Comparison of ENCODE assay signal across 9 cellular contexts in the genomic region with DNA sequence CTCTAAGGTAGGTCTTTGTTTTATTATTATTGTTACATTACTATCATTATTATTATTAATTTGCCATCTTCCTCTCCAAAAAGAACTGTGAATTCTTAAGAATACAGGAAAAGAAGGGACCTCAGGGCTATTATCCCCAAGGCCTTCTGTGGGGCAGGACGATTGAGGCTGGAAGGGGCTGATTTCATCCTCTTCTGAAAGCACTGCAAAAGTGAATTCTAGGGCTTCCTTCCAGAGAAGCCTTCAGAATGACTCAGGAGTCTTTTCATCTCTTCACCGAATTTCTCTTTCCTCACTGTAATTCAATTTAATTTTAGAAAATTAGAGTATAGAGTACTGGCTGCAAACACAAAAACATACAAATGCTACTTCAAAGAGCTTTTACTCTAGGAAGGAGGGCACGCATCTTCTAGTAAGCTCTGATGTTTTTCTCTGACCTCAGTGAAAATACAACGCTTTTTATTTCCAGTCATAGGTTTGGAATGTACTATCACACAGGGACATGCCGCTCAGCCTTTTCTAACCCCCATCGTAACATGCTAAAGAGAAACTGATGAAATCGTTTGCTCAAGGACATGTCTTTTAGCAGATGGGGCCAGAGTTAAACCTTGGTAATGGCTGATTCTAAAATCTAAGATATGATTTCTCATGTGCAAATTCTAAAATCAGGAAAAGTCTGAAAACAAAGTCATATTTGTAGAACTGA.
DNase-seq lines count a peak whose midpoint lies in the region; ATAC-seq and TF ChIP-seq lines count a peak whose summit lies in the region.
"Had no signal": no experiment of that assay in that cellular context is flagged by ENCODE, and none has a peak within 500 bp of the region (broad histone marks: within the 10 kb centered on the region; RNA-seq: fewer than 3 reads in every experiment).

No MANE protein-coding gene starts in this region.

- no peak overlapping the region for H2AK5ac ChIP-seq in trophoblast cell (ENCODE audit: low read length)

- WGBS in trophoblast cell (ENCODE audit: extremely low coverage, insufficient coverage, insufficient read length), result no CpG with 5 or more reads among the region's 7 CpGs
- 28% methylated on average over 7 of the region's 7 CpGs for WGBS in lower leg skin, 2 donors

- H2BK12ac ChIP-seq in trophoblast cell (ENCODE audit: low read length), result no peak overlapping the region

- TF ChIP-seq CTCF in BJ (IDR thresholded peaks at IDR 0.05; ENCODE audit: insufficient read depth, low read depth, low read length), result no peak
- no peak for TF ChIP-seq CTCF in fibroblast of the aortic adventitia (IDR thresholded peaks at IDR 0.05; ENCODE audit: insufficient read depth, low read length)
- TF ChIP-seq CTCF in lower leg skin (IDR thresholded peaks at IDR 0.05), result no peak

- no peak overlapping the region for H3K23ac ChIP-seq in trophoblast cell (ENCODE audit: low read length)

- no peak overlapping the region for H3K14ac ChIP-seq in trophoblast cell (ENCODE audit: low read length)

- H2BK5ac ChIP-seq in trophoblast cell (ENCODE audit: low read depth, low read length, poor library complexity), result no peak overlapping the region

- peaks cover 11 to 20% of the 10 kb centered on the region in 2 experiments for H3K4me1 ChIP-seq in trophoblast cell (ENCODE audit: control insufficient read depth in 1 of 2, insufficient read depth in 2 of 2, low read length in 2 of 2)

- no peak overlapping the region for H3K4me2 ChIP-seq in trophoblast cell (ENCODE audit: low read length)

- H3K36me3 ChIP-seq in BJ (ENCODE audit: control insufficient read depth, insufficient read depth, low read length) (no peaks in the 10 kb centered on the region), trophoblast cell (ENCODE audit: control insufficient read depth in 1 of 2, insufficient read depth in 2 of 2, low read length in 2 of 2) (no peaks in the 10 kb centered on the region)

- no peak overlapping the region for H4K91ac ChIP-seq in trophoblast cell (ENCODE audit: low read depth, low read length)

- H3K79me1 ChIP-seq in trophoblast cell (ENCODE audit: low read length), result peaks cover 7% of the 10 kb centered on the region

- H4K12ac ChIP-seq in trophoblast cell (ENCODE audit: low read depth, low read length), result no peak overlapping the region

- H3K4me3 ChIP-seq in BJ (ENCODE audit: low read depth, low read length), result no peak overlapping the region
- H3K4me3 ChIP-seq in fibroblast of the aortic adventitia (ENCODE audit: low read depth, low read length), result peak overlapping the region; percentile 47
- H3K4me3 ChIP-seq in trophoblast cell (ENCODE audit: low read depth, low read length), result no peak overlapping the region
- no peak overlapping the region for H3K4me3 ChIP-seq in lower leg skin (ENCODE audit: low read depth, poor library complexity, severe bottlenecking)

- peaks cover 8% of the 10 kb centered on the region for H3K9me3 ChIP-seq in trophoblast cell (ENCODE audit: insufficient read depth, low read depth, low read length)

- no peak overlapping the region for H4K8ac ChIP-seq in trophoblast cell (ENCODE audit: low read depth, low read length)

- H3K27me3 ChIP-seq in BJ (ENCODE audit: control insufficient read depth, insufficient read depth, low read length), result no peaks in the 10 kb centered on the region
- no peaks in the 10 kb centered on the region for H3K27me3 ChIP-seq in trophoblast cell (ENCODE audit: insufficient read depth, low read length)

- TF ChIP-seq POLR2A in lower leg skin (IDR thresholded peaks at IDR 0.05), result no peak

- DNase-seq in BJ (ENCODE audit: low read depth), result peak; percentile 78
- DNase-seq in SW480 (ENCODE audit: low spot score), result peak; percentile 36
- peak; percentile 94 for DNase-seq in fibroblast of the aortic adventitia (ENCODE audit: low read depth)
- DNase-seq in trophoblast cell, result peak; percentile 47 to 88
- no peak for DNase-seq in NCI-H1694 treated with DMSO at 0.1 percent for 48 hours (lab: John Stamatoyannopoulos, UW)
- no peak for DNase-seq in lower leg skin (ENCODE audit: low spot score in 2 of 2)
- DNase-seq in T1000 (lab: John Stamatoyannopoulos, UW), result no peak

- H3K27ac ChIP-seq in trophoblast cell (ENCODE audit: low read depth, low read length), result peak overlapping the region; percentile 54

- intact Hi-C loops in lower leg skin (cut with DNase I; ENCODE audit: low total_unique reads), result no loop called here

- H2BK120ac ChIP-seq in trophoblast cell (ENCODE audit: insufficient read depth, low read length, poor library complexity), result no peak overlapping the region

- POLR2A ChIA-PET in BJ (lab: Charles Lee), result no interaction called here

- H3K79me2 ChIP-seq in trophoblast cell (ENCODE audit: control insufficient read depth, insufficient read depth, low read length, poor library complexity), result peaks cover 4% of the 10 kb centered on the region

- H3K4ac ChIP-seq in trophoblast cell (ENCODE audit: low read depth, low read length), result no peak overlapping the region

- CTCF ChIA-PET in BJ (lab: Yijun Ruan, JAX), result interaction anchor here (0.6 to 2.4 kb wide), 8 partner anchors 9 to 357 kb away, joined by 3 to 8 read pairs (median 3); no protein-coding TSS in a partner anchor

- H3K9ac ChIP-seq in trophoblast cell (ENCODE audit: low read length), result no peak overlapping the region

- H3K18ac ChIP-seq in trophoblast cell (ENCODE audit: low read length), result no peak overlapping the region

- H2AFZ ChIP-seq in trophoblast cell (ENCODE audit: insufficient read depth, low read length, poor library complexity), result no peak overlapping the region

- no peak for ATAC-seq in HG03342 (IDR thresholded peaks at IDR 0.05; ENCODE audit: unreplicated experiment)
- ATAC-seq: stimulated activated memory B cell treated with anti-CD40 and anti-IgM and Interleukin-4, amounts not matched to agents 10 μg/mL and 1 μg/mL and 100 μg/mL, for 72 hours had no signal

Comparison
In these comparisons a context has a peak if more than half of its experiments do, and no peak if none do; other contexts are left out.
1. DNase-seq: peak in BJ (single experiment), SW480 (single experiment), fibroblast of the aortic adventitia (single experiment) and trophoblast cell (2 of 2); none in NCI-H1694 treated with DMSO at 0.1 percent for 48 hours (single experiment), lower leg skin (0 of 2) and T1000 (single experiment).